Comparison of ENCODE assay signal across 1 cellular context in the genomic region with DNA sequence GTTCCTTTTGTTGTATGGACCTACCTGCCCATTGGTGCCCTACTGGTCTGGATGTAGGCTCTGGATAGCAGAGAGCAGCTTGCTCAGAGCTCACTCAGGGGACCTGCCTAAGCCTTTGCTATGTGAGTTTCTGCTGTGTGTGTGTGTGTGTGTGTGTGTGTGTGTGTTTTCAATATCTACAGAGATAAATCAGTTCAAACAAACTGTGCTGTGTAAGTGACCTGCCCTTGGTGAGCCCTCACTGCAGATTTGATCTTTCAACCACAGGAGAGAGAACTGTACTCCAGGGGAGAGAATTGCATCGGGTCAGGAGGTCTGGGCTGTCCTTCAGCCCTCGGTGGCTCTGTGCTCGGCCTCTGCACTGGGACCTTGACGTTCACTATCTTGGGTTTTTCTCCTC.
TF ChIP-seq lines count a peak whose summit lies in the region.

No MANE protein-coding gene starts in this region.

TF ChIP-seq in HepG2, 621 proteins besides CTCF, POLR2A, EP300 and RAD21 (continued from another document):
- TF ChIP-seq, protein P1, sequence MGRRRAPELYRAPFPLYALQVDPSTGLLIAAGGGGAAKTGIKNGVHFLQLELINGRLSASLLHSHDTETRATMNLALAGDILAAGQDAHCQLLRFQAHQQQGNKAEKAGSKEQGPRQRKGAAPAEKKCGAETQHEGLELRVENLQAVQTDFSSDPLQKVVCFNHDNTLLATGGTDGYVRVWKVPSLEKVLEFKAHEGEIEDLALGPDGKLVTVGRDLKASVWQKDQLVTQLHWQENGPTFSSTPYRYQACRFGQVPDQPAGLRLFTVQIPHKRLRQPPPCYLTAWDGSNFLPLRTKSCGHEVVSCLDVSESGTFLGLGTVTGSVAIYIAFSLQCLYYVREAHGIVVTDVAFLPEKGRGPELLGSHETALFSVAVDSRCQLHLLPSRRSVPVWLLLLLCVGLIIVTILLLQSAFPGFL (CRISPR knock-in tag; IDR thresholded peaks at IDR 0.05): no peak
- TF ChIP-seq ZFP90 (CRISPR knock-in tag; IDR thresholded peaks at IDR 0.05; ENCODE audit: borderline replicate concordance) (no peak), SNAI1 (CRISPR knock-in tag; IDR thresholded peaks at IDR 0.05; ENCODE audit: borderline replicate concordance) (no peak), HNF4A (CRISPR knock-in tag; IDR thresholded peaks at IDR 0.05) (peak; percentile 57; the same call in 1 of the 2 replicates), PBX2 (CRISPR knock-in tag; IDR thresholded peaks at IDR 0.05) (no peak), SMARCC2 (IDR thresholded peaks at IDR 0.05) (no peak), DDIT3 (CRISPR knock-in tag; IDR thresholded peaks at IDR 0.05) (no peak), KMT2B (CRISPR knock-in tag; IDR thresholded peaks at IDR 0.05) (no peak), SSRP1 (CRISPR knock-in tag; IDR thresholded peaks at IDR 0.05) (no peak), PCBP1 (IDR thresholded peaks at IDR 0.05; ENCODE audit: borderline replicate concordance, low read depth, low read length) (no peak), HMG20A (CRISPR knock-in tag; IDR thresholded peaks at IDR 0.05; ENCODE audit: borderline replicate concordance) (no peak), CREM (IDR thresholded peaks at IDR 0.05) (no peak), CREM (CRISPR knock-in tag; IDR thresholded peaks at IDR 0.05) (no peak), RARA (CRISPR knock-in tag; IDR thresholded peaks at IDR 0.05) (0 out of 2 replicates have a peak, but pooled peaks have one; percentile 11), SALL1 (CRISPR knock-in tag; IDR thresholded peaks at IDR 0.05) (0 out of 2 replicates have a peak, but pooled peaks have one; percentile 36), PHF21A (CRISPR knock-in tag; IDR thresholded peaks at IDR 0.05) (no peak), IRF2 (CRISPR knock-in tag; IDR thresholded peaks at IDR 0.05) (no peak), FOSL2 (CRISPR knock-in tag; IDR thresholded peaks at IDR 0.05) (no peak), ATRX (CRISPR knock-in tag; IDR thresholded peaks at IDR 0.05; ENCODE audit: borderline replicate concordance) (no peak), SMARCE1 (IDR thresholded peaks at IDR 0.05; ENCODE audit: borderline replicate concordance) (no peak), HMGXB3 (CRISPR knock-in tag; IDR thresholded peaks at IDR 0.05; ENCODE audit: borderline replicate concordance) (no peak), PRDM15 (CRISPR knock-in tag; IDR thresholded peaks at IDR 0.05) (no peak), NFIB (CRISPR knock-in tag; IDR thresholded peaks at IDR 0.05; ENCODE audit: borderline replicate concordance) (no peak), JDP2 (CRISPR knock-in tag; IDR thresholded peaks at IDR 0.05; ENCODE audit: borderline replicate concordance) (no peak), FUBP1 (CRISPR knock-in tag; IDR thresholded peaks at IDR 0.05; ENCODE audit: borderline replicate concordance) (no peak)
- TF ChIP-seq, protein P2, sequence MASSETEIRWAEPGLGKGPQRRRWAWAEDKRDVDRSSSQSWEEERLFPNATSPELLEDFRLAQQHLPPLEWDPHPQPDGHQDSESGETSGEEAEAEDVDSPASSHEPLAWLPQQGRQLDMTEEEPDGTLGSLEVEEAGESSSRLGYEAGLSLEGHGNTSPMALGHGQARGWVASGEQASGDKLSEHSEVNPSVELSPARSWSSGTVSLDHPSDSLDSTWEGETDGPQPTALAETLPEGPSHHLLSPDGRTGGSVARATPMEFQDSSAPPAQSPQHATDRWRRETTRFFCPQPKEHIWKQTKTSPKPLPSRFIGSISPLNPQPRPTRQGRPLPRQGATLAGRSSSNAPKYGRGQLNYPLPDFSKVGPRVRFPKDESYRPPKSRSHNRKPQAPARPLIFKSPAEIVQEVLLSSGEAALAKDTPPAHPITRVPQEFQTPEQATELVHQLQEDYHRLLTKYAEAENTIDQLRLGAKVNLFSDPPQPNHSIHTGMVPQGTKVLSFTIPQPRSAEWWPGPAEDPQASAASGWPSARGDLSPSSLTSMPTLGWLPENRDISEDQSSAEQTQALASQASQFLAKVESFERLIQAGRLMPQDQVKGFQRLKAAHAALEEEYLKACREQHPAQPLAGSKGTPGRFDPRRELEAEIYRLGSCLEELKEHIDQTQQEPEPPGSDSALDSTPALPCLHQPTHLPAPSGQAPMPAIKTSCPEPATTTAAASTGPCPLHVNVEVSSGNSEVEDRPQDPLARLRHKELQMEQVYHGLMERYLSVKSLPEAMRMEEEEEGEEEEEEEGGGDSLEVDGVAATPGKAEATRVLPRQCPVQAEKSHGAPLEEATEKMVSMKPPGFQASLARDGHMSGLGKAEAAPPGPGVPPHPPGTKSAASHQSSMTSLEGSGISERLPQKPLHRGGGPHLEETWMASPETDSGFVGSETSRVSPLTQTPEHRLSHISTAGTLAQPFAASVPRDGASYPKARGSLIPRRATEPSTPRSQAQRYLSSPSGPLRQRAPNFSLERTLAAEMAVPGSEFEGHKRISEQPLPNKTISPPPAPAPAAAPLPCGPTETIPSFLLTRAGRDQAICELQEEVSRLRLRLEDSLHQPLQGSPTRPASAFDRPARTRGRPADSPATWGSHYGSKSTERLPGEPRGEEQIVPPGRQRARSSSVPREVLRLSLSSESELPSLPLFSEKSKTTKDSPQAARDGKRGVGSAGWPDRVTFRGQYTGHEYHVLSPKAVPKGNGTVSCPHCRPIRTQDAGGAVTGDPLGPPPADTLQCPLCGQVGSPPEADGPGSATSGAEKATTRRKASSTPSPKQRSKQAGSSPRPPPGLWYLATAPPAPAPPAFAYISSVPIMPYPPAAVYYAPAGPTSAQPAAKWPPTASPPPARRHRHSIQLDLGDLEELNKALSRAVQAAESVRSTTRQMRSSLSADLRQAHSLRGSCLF (CRISPR knock-in tag; IDR thresholded peaks at IDR 0.05; ENCODE audit: borderline replicate concordance): no peak
